In the genomic region with DNA sequence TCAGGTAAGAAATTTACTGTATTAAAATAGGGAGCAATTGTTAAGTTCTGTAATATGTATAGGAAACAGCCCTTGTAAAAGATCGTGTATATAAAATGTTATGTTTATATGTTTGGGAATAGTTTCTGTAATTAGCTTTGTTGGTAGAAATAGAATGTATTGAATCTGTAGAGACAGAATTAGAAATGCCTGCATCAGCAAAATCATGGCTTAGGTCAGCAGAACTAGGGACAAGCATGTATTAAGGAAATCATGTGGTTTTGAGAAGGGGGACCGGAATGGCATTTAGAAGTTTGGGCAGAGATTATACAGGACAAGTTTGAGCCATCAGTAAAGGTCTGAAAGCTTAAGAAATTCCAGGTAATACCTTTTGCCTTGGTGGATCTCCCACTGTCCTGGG, we compare ENCODE assay signal across 19 cellular contexts.
"Had no signal": no experiment of that assay in that cellular context is flagged by ENCODE, and none has a peak within 500 bp of the region (broad histone marks: within the 10 kb centered on the region; RNA-seq: fewer than 3 reads in every experiment).

No MANE protein-coding gene starts in this region.

- H3K27ac ChIP-seq: RWPE1 had no signal

- FAIRE-seq: RCC 7860 had no signal

- DNase-seq: Karpas-422, KG1, NCI-H1092 treated with DMSO at 0.1 percent for 48 hours, NCI-H1436, NCI-H187, NCI-H2029, NCI-H2081 treated with DMSO at 0.1 percent for 48 hours, NCI-H2171, NCI-H226, NCI-H446, NCI-H510A, NCI-H524 treated with DMSO at 0.1 percent for 48 hours, NCI-H69, NCI-H774, SHP77, T-helper 17 cell had no signal

- H3K4me3 Mint-ChIP-seq: T-helper 17 cell had no signal

- H3K27ac Mint-ChIP-seq: T-helper 17 cell had no signal

- H3K4me1 Mint-ChIP-seq: T-helper 17 cell had no signal

- ATAC-seq: SK-N-SH treated with all-trans-retinoic acid at 6 μM for 48 hours, T-helper 17 cell had no signal
